In genomic region chr10:34335960-34336359, GRCh38 we compare ENCODE assay signal across 28 cellular contexts.
"Had no signal": no experiment of that assay in that cellular context is flagged by ENCODE, and none has a peak within 500 bp of the region (broad histone marks: within the 10 kb centered on the region; RNA-seq: fewer than 3 reads in every experiment).

No MANE protein-coding gene starts in this region.

- H3K4me3 ChIP-seq: esophagus muscularis mucosa, gastrocnemius medialis, heart left ventricle had no signal

- H3K9me3 ChIP-seq: esophagus muscularis mucosa, gastrocnemius medialis, heart left ventricle had no signal

- H3K27ac ChIP-seq: esophagus muscularis mucosa, foreskin keratinocyte, gastrocnemius medialis, heart left ventricle had no signal

- DNase-seq: activated CD4-positive, alpha-beta memory T cell treated with anti-CD3 and anti-CD28 coated beads for 36 hours; activated CD4-positive, alpha-beta T cell treated with anti-CD3 and anti-CD28 coated beads for 36 hours; activated CD4-positive, alpha-beta T cell treated with anti-CD3 and anti-CD28 coated beads, Interleukin-2, amount 10 ng/mL, durations not matched to agents 24 days and 14 days; activated CD4-positive, CD25-positive, alpha-beta regulatory T cell; activated CD4-positive, CD25-positive, alpha-beta regulatory T cell treated with anti-CD3 and anti-CD28 coated beads, Interleukin-2, amount 50 U/mL, for 72 hours; activated CD8-positive, alpha-beta memory T cell treated with anti-CD3 and anti-CD28 coated beads, Interleukin-2, amount 10 ng/mL, durations not matched to agents 7 days and 5 days; activated CD8-positive, alpha-beta memory T cell treated with anti-CD3 and anti-CD28 coated beads, Interleukin-2, amount 50 U/mL, for 4 hours; activated CD8-positive, alpha-beta T cell treated with anti-CD3 and anti-CD28 coated beads, Interleukin-2, amount 10 ng/mL, durations not matched to agents 7 days and 5 days; activated gamma-delta T cell treated with Interleukin-2 at 50 U/mL for 16 hours; activated naive CD4-positive, alpha-beta T cell treated with anti-CD3 and anti-CD28 coated beads, Interleukin-2, amount 50 U/mL, for 16 hours; activated naive CD4-positive, alpha-beta T cell treated with Interleukin-2 at 50 U/mL for 16 hours; activated T-cell treated with anti-CD3 and anti-CD28 coated beads, Interleukin-2, amount 50 U/mL, for 1 hour; activated T-cell treated with anti-CD3 and anti-CD28 coated beads, Interleukin-2, amount 50 U/mL, for 48 hours; amniotic stem cell; anterior cingulate cortex; caudate nucleus; cortex of kidney; dermis blood vessel endothelial cell; effector CD4-positive, alpha-beta T cell; effector memory CD8-positive, alpha-beta T cell; erythroblast; foreskin keratinocyte; gastrocnemius medialis; glutamatergic neuron; heart left ventricle; T-helper 17 cell; T1000 had no signal

- H3K27me3 ChIP-seq: esophagus muscularis mucosa, foreskin keratinocyte, gastrocnemius medialis, heart left ventricle had no signal
